In the genomic region with DNA sequence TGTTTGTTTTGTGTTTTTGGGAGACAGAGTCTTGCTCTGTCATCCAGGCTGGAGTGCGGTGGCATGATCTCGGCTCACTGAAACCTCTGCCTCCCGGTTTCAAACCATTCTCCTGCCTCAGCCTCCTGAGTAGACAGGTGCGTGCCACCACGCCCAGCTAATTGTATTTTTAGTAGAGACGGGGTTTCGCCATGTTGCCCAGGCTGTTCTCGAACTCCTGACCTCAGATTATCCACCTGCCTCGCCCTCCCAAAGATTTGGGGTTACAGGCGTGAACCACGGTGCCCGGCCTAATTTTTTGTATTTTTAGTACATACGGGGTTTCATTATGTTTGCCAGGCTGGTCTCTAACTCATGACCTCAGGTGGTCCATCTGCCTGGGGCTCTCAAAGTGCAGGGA, we compare ENCODE assay signal across 20 cellular contexts. TPM values are rescaled to one million over a fixed set of nuclear protein-coding genes. Genes with fewer than 3 reads are reported as not detected.
DNase-seq lines count a peak whose midpoint lies in the region; ATAC-seq and TF ChIP-seq lines count a peak whose summit lies in the region.
"Had no signal": no experiment of that assay in that cellular context is flagged by ENCODE, and none has a peak within 500 bp of the region (broad histone marks: within the 10 kb centered on the region; RNA-seq: fewer than 3 reads in every experiment).

No MANE protein-coding gene starts in this region.

- DNase-seq in activated CD8-positive, alpha-beta memory T cell treated with anti-CD3 and anti-CD28 coated beads for 24 hours, result peak; percentile 24
- DNase-seq in activated CD8-positive, alpha-beta memory T cell treated with anti-CD3 and anti-CD28 coated beads, Interleukin-2, amount 10 ng/mL, durations not matched to agents 7 days and 5 days, result no peak
- DNase-seq in RPMI8226 (peak; percentile 80), endodermal cell (no peak), progenitor cell of endocrine pancreas (ENCODE audit: low spot score, unreplicated experiment) (no peak), NCI-H748 treated with DMSO at 0.1 percent for 48 hours (lab: John Stamatoyannopoulos, UW) (no peak)
- DNase-seq in activated CD4-positive, alpha-beta memory T cell treated with anti-CD3 and anti-CD28 coated beads, Interleukin-2, amount 10 ng/mL, durations not matched to agents 7 days and 5 days, result no peak
- DNase-seq: AML-193; Caco-2; Calu3; CD4-positive, alpha-beta T cell; CD8-positive, alpha-beta T cell; DMS79 treated with DMSO at 0.1 percent for 48 hours; GF-D8 had no signal

- peaks cover 56% of the 10 kb centered on the region for H3K36me3 Mint-ChIP-seq in activated CD8-positive, alpha-beta memory T cell treated with anti-CD3 and anti-CD28 coated beads, Interleukin-2, amount 10 ng/mL, durations not matched to agents 7 days and 5 days
- H3K36me3 Mint-ChIP-seq in endodermal cell (ENCODE audit: low read depth), result peaks cover 59% of the 10 kb centered on the region
- peaks cover 27% of the 10 kb centered on the region for H3K36me3 Mint-ChIP-seq in progenitor cell of endocrine pancreas (ENCODE audit: insufficient read depth)
- peaks cover 48% of the 10 kb centered on the region for H3K36me3 Mint-ChIP-seq in activated CD4-positive, alpha-beta memory T cell treated with anti-CD3 and anti-CD28 coated beads, Interleukin-2, amount 10 ng/mL, durations not matched to agents 7 days and 5 days (ENCODE audit: low read depth)

- peaks cover 8% of the 10 kb centered on the region for H3K9me3 ChIP-seq in endodermal cell (ENCODE audit: control insufficient read depth, low read length)
- H3K9me3 ChIP-seq: Caco-2 had no signal

- peaks cover 8% of the 10 kb centered on the region for H3K9me3 Mint-ChIP-seq in activated CD8-positive, alpha-beta memory T cell treated with anti-CD3 and anti-CD28 coated beads, Interleukin-2, amount 10 ng/mL, durations not matched to agents 7 days and 5 days (ENCODE audit: low read depth)
- H3K9me3 Mint-ChIP-seq in endodermal cell (no peaks in the 10 kb centered on the region), progenitor cell of endocrine pancreas (ENCODE audit: low read depth) (no peaks in the 10 kb centered on the region)
- peaks cover 36% of the 10 kb centered on the region for H3K9me3 Mint-ChIP-seq in activated CD4-positive, alpha-beta memory T cell treated with anti-CD3 and anti-CD28 coated beads, Interleukin-2, amount 10 ng/mL, durations not matched to agents 7 days and 5 days
- H3K9me3 Mint-ChIP-seq: CD4-positive, alpha-beta T cell; CD8-positive, alpha-beta T cell had no signal

- H3K36me3 ChIP-seq in endodermal cell (ENCODE audit: control insufficient read depth, insufficient read depth, low read length), result peaks cover 53% of the 10 kb centered on the region

- no peak for ATAC-seq in activated CD8-positive, alpha-beta memory T cell treated with anti-CD3 and anti-CD28 coated beads, Interleukin-2, amount 10 ng/mL, durations not matched to agents 7 days and 5 days
- ATAC-seq in GM18498 (IDR thresholded peaks at IDR 0.05; ENCODE audit: unreplicated experiment), result no peak
- ATAC-seq: A549; CD8-positive, alpha-beta T cell had no signal

- H3K4me1 Mint-ChIP-seq in activated CD8-positive, alpha-beta memory T cell treated with anti-CD3 and anti-CD28 coated beads, Interleukin-2, amount 10 ng/mL, durations not matched to agents 7 days and 5 days, result peaks cover 31% of the 10 kb centered on the region
- H3K4me1 Mint-ChIP-seq in endodermal cell (peaks cover 26% of the 10 kb centered on the region), progenitor cell of endocrine pancreas (ENCODE audit: low read depth) (peaks cover 23% of the 10 kb centered on the region)
- peaks cover 32% of the 10 kb centered on the region for H3K4me1 Mint-ChIP-seq in activated CD4-positive, alpha-beta memory T cell treated with anti-CD3 and anti-CD28 coated beads, Interleukin-2, amount 10 ng/mL, durations not matched to agents 7 days and 5 days

- H3K27ac ChIP-seq in endodermal cell (ENCODE audit: low read depth, low read length), result no peak overlapping the region
- H3K27ac ChIP-seq: 22Rv1; A549; BLaER1 treated with 17β-estradiol and CSF1 and Interleukin-3, amounts not matched to agents 10 nM and 100 nM; C4-2B had no signal

- H3K27me3 Mint-ChIP-seq in activated CD8-positive, alpha-beta memory T cell treated with anti-CD3 and anti-CD28 coated beads, Interleukin-2, amount 10 ng/mL, durations not matched to agents 7 days and 5 days, result no peaks in the 10 kb centered on the region
- no peaks in the 10 kb centered on the region for H3K27me3 Mint-ChIP-seq in endodermal cell (ENCODE audit: insufficient read depth)
- no peaks in the 10 kb centered on the region for H3K27me3 Mint-ChIP-seq in progenitor cell of endocrine pancreas
- H3K27me3 Mint-ChIP-seq in activated CD4-positive, alpha-beta memory T cell treated with anti-CD3 and anti-CD28 coated beads, Interleukin-2, amount 10 ng/mL, durations not matched to agents 7 days and 5 days, result no peaks in the 10 kb centered on the region
- H3K27me3 Mint-ChIP-seq: B cell; CD4-positive, alpha-beta T cell had no signal

- no peak overlapping the region for H3K4me3 Mint-ChIP-seq in activated CD8-positive, alpha-beta memory T cell treated with anti-CD3 and anti-CD28 coated beads, Interleukin-2, amount 10 ng/mL, durations not matched to agents 7 days and 5 days
- H3K4me3 Mint-ChIP-seq in endodermal cell, result no peak overlapping the region
- H3K4me3 Mint-ChIP-seq in progenitor cell of endocrine pancreas (ENCODE audit: low read depth), result no peak overlapping the region
- no peak overlapping the region for H3K4me3 Mint-ChIP-seq in activated CD4-positive, alpha-beta memory T cell treated with anti-CD3 and anti-CD28 coated beads, Interleukin-2, amount 10 ng/mL, durations not matched to agents 7 days and 5 days
- H3K4me3 Mint-ChIP-seq: B cell; CD4-positive, alpha-beta T cell; CD8-positive, alpha-beta T cell had no signal

- H3K9ac ChIP-seq in endodermal cell (ENCODE audit: extremely low read depth, low read length, poor library complexity, severe bottlenecking), result no peak overlapping the region
- H3K9ac ChIP-seq: BLaER1 treated with 17β-estradiol and CSF1 and Interleukin-3, amounts not matched to agents 10 nM and 100 nM had no signal

- WGBS in endodermal cell (ENCODE audit: insufficient coverage in 1 of 2, insufficient read length in 1 of 2), 2 experiments, result 80 to 90% methylated on average over 9 to 13 of the region's 13 CpGs

- POLR2A ChIA-PET in activated CD4-positive, alpha-beta memory T cell treated with anti-CD3 and anti-CD28 coated beads, Interleukin-2, amount 10 ng/mL, durations not matched to agents 7 days and 5 days (lab: Charles Lee), result no interaction called here

- no peak overlapping the region for H3K27ac Mint-ChIP-seq in activated CD8-positive, alpha-beta memory T cell treated with anti-CD3 and anti-CD28 coated beads, Interleukin-2, amount 10 ng/mL, durations not matched to agents 7 days and 5 days
- H3K27ac Mint-ChIP-seq in endodermal cell (no peak overlapping the region), progenitor cell of endocrine pancreas (peak overlapping the region; percentile 74)
- H3K27ac Mint-ChIP-seq in activated CD4-positive, alpha-beta memory T cell treated with anti-CD3 and anti-CD28 coated beads, Interleukin-2, amount 10 ng/mL, durations not matched to agents 7 days and 5 days, result no peak overlapping the region
- H3K27ac Mint-ChIP-seq: B cell; CD4-positive, alpha-beta T cell; CD8-positive, alpha-beta T cell had no signal

- H3K4me1 ChIP-seq in endodermal cell (ENCODE audit: control insufficient read depth, insufficient read depth, low read length), result no peaks in the 10 kb centered on the region
- H3K4me1 ChIP-seq: A549, Caco-2 had no signal

- no peaks in the 10 kb centered on the region for H3K27me3 ChIP-seq in endodermal cell (ENCODE audit: control insufficient read depth, insufficient read depth, low read length, poor library complexity, severe bottlenecking)

- CTCF ChIA-PET in activated CD8-positive, alpha-beta memory T cell treated with anti-CD3 and anti-CD28 coated beads, Interleukin-2, amount 10 ng/mL, durations not matched to agents 7 days and 5 days (lab: Charles Lee), result no interaction called here
- CTCF ChIA-PET in activated CD4-positive, alpha-beta memory T cell treated with anti-CD3 and anti-CD28 coated beads, Interleukin-2, amount 10 ng/mL, durations not matched to agents 7 days and 5 days (lab: Charles Lee), result no interaction called here

- peak overlapping the region; percentile 24 for H3K4me3 ChIP-seq in endodermal cell (ENCODE audit: low read length)
- H3K4me3 ChIP-seq: A549; BLaER1 treated with 17β-estradiol and CSF1 and Interleukin-3, amounts not matched to agents 10 nM and 100 nM had no signal

- TF ChIP-seq CTCF in endodermal cell (conservative IDR thresholded peaks at IDR 0.05) (no peak), progenitor cell of endocrine pancreas (IDR thresholded peaks at IDR 0.05; ENCODE audit: unreplicated experiment) (no peak)

RNA-seq across cellular contexts. Expression of a gene that starts 8.3 kb away (rescaled TPM):
- total RNA-seq in activated CD8-positive, alpha-beta memory T cell treated with anti-CD3 and anti-CD28 coated beads, Interleukin-2, amount 10 ng/mL, durations not matched to agents 7 days and 5 days, result 1 to 10 TPM; 3.8 to 4.9 TPM
- total RNA-seq in endodermal cell (10 to 100 TPM in 1 of 2 donors, 1 to 10 TPM in 1; 3.5 to 11.3 TPM), progenitor cell of endocrine pancreas (10.2 and 11.5 TPM in 2 replicates)
- polyA plus RNA-seq in endodermal cell (2013, experiment 1 of 2), result 7.9 TPM
- 7.0 TPM for polyA plus RNA-seq in endodermal cell (2013, experiment 2 of 2)
- 1 to 10 TPM; 3.7 to 5.9 TPM for total RNA-seq in activated CD4-positive, alpha-beta memory T cell treated with anti-CD3 and anti-CD28 coated beads, Interleukin-2, amount 10 ng/mL, durations not matched to agents 7 days and 5 days

Comparison
In these comparisons a context has a peak if more than half of its experiments do, and no peak if none do; other contexts are left out.
1. DNase-seq: peak in activated CD8-positive, alpha-beta memory T cell treated with anti-CD3 and anti-CD28 coated beads for 24 hours (single experiment) and RPMI8226 (single experiment); none in activated CD8-positive, alpha-beta memory T cell treated with anti-CD3 and anti-CD28 coated beads, Interleukin-2, amount 10 ng/mL, durations not matched to agents 7 days and 5 days (single experiment), endodermal cell (single experiment), progenitor cell of endocrine pancreas (single experiment), activated CD4-positive, alpha-beta memory T cell treated with anti-CD3 and anti-CD28 coated beads, Interleukin-2, amount 10 ng/mL, durations not matched to agents 7 days and 5 days (single experiment) and NCI-H748 treated with DMSO at 0.1 percent for 48 hours (single experiment).